In genomic region chr16:20916289-20916688, GRCh38 we compare ENCODE assay signal across 18 cellular contexts. TPM values are rescaled to one million over a fixed set of nuclear protein-coding genes. Genes with fewer than 3 reads are reported as not detected.
DNase-seq lines count a peak whose midpoint lies in the region; ATAC-seq and TF ChIP-seq lines count a peak whose summit lies in the region.
"Had no signal": no experiment of that assay in that cellular context is flagged by ENCODE, and none has a peak within 500 bp of the region (broad histone marks: within the 10 kb centered on the region; RNA-seq: fewer than 3 reads in every experiment).

No MANE protein-coding gene starts in this region.

- H3K27me3 ChIP-seq in mammary epithelial cell (ENCODE audit: insufficient read depth, low read length) (no peaks in the 10 kb centered on the region), IMR-90 (ENCODE audit: control insufficient read depth, insufficient read depth, low read length) (no peaks in the 10 kb centered on the region)

- H2AFZ ChIP-seq in mammary epithelial cell (ENCODE audit: low read depth, low read length) = no peak overlapping the region
- no peak overlapping the region for H2AFZ ChIP-seq in IMR-90 (replicated peaks; ENCODE audit: low read length, poor library complexity)

- BruUV-seq in MCF 10A (replicated peaks; lab: Mats Ljungman, UMichigan) (no TSS peak), mammary epithelial cell (replicated peaks; lab: Mats Ljungman, UMichigan) (no TSS peak), IMR-90 (replicated peaks; lab: Mats Ljungman, UMichigan) (no TSS peak)

- no peak overlapping the region for H3K56ac ChIP-seq in IMR-90 (ENCODE audit: extremely low read depth, insufficient read depth, low read length)

- no peak overlapping the region for H4K8ac ChIP-seq in IMR-90 (ENCODE audit: low read depth in 2 of 2, low read length in 2 of 2)

- no peak for TF ChIP-seq POLR2A in IMR-90 (IDR thresholded peaks at IDR 0.05; ENCODE audit: low read depth, low read length)

- CTCF ChIA-PET in MCF 10A (lab: Yijun Ruan, JAX) = interaction anchor here (3.3 kb wide), 1 partner anchor 67 kb away, joined by 15 read pairs; no protein-coding TSS in a partner anchor
- CTCF ChIA-PET in mammary epithelial cell (lab: Charles Lee; ENCODE audit: low non-redundant PET) = interaction anchor here (0.9 kb wide), 1 partner anchor 1459 kb away, joined by 14 read pairs; no protein-coding TSS in a partner anchor
- CTCF ChIA-PET in IMR-90 (lab: Yijun Ruan, JAX) = interaction anchor here (0.5 kb wide), 2 partner anchors 12 to 47 kb away, joined by 3 read pairs; no protein-coding TSS in a partner anchor

- intact Hi-C loops in MCF 10A (cut with micrococcal nuclease) = no loop called here
- intact Hi-C loops in mammary epithelial cell (cut with micrococcal nuclease) = no loop called here
- intact Hi-C loops in IMR-90 (cut with micrococcal nuclease) = no loop called here
- intact Hi-C loops in dendritic cell treated with granulocyte-macrophage colony-stimulating factor and Interleukin-4, amounts not matched to agents 40 ng/mL and 50 ng/mL, for 4 days (cut with micrococcal nuclease) = no loop called here

- no peak overlapping the region for H3K4me3 ChIP-seq in mammary epithelial cell (replicated peaks in 1 of 3; ENCODE audit: insufficient read depth in 1 of 3, low read depth in 2 of 3, low read length in 3 of 3)
- H3K4me3 ChIP-seq in IMR-90 (ENCODE audit: insufficient read depth, low read depth, low read length) = no peak overlapping the region

- H4K20me1 ChIP-seq in mammary epithelial cell (ENCODE audit: insufficient read depth, low read length) (no peaks in the 10 kb centered on the region), IMR-90 (ENCODE audit: insufficient read depth, low read length) (no peaks in the 10 kb centered on the region)

- peaks cover 0 to 12% of the 10 kb centered on the region in 2 experiments; a peak in 1 of 4 replicates for H3K79me1 ChIP-seq in IMR-90 (ENCODE audit: low read depth in 1 of 2, low read length in 2 of 2)

- no peak overlapping the region for H3K4ac ChIP-seq in IMR-90 (ENCODE audit: low read depth, low read length)

- H3K23ac ChIP-seq in IMR-90 (ENCODE audit: low read depth, low read length) = 0 out of 2 replicates have a peak overlapping the region, but pooled peaks have one; percentile 2

- peaks cover 2% of the 10 kb centered on the region for H3K79me2 ChIP-seq in mammary epithelial cell (ENCODE audit: insufficient read depth, low read length)

- H3K27me3 Mint-ChIP-seq in MCF 10A (ENCODE audit: insufficient read depth, unreplicated experiment) = no peaks in the 10 kb centered on the region
- no peaks in the 10 kb centered on the region for H3K27me3 Mint-ChIP-seq in dendritic cell treated with granulocyte-macrophage colony-stimulating factor and Interleukin-4, amounts not matched to agents 40 ng/mL and 50 ng/mL, for 4 days

- no peak overlapping the region for H3K18ac ChIP-seq in IMR-90 (ENCODE audit: low read depth, low read length)

- no peaks in the 10 kb centered on the region for H3K36me3 ChIP-seq in mammary epithelial cell (ENCODE audit: insufficient read depth, low read length)
- H3K36me3 ChIP-seq in IMR-90 (ENCODE audit: control insufficient read depth, insufficient read depth, low read length) = no peaks in the 10 kb centered on the region; the same call in 1 of the 2 replicates

- in situ Hi-C loops in mammary epithelial cell (cut with MboI; ENCODE audit: low sequenced_read_pairs in 2 of 2) (no loop called here), IMR-90 (cut with MboI; ENCODE audit: low sequenced_read_pairs) (no loop called here)

- H3K36me3 Mint-ChIP-seq in MCF 10A (ENCODE audit: insufficient read depth, unreplicated experiment) = peaks cover 9% of the 10 kb centered on the region
- peaks cover 15% of the 10 kb centered on the region for H3K36me3 Mint-ChIP-seq in dendritic cell treated with granulocyte-macrophage colony-stimulating factor and Interleukin-4, amounts not matched to agents 40 ng/mL and 50 ng/mL, for 4 days (ENCODE audit: low read depth)
- H3K36me3 Mint-ChIP-seq in stimulated activated effector memory CD8-positive, alpha-beta T cell treated with anti-CD3 and anti-CD28 coated beads, Interleukin-12 subunit alpha, Interleukin-12 subunit beta, amount 100 ng/mL, for 72 hours = peaks cover 45% of the 10 kb centered on the region

- POLR2A ChIA-PET in MCF 10A (lab: Yijun Ruan, JAX) (interaction anchor here (0.6 to 3.8 kb wide), 4 partner anchors 13 to 173 kb away, joined by 3 to 18 read pairs (median 4); partner anchors contain the start of genes ERI2 and REXO5), IMR-90 (lab: Charles Lee; ENCODE audit: unreplicated experiment) (no interaction called here)

- no peak overlapping the region for H3K9ac ChIP-seq in mammary epithelial cell (ENCODE audit: insufficient read depth, low read length)
- H3K9ac ChIP-seq in IMR-90 (ENCODE audit: low read depth, low read length) = no peak overlapping the region

- dilution Hi-C loops in mammary epithelial cell (cut with HindIII; ENCODE audit: low sequenced_read_pairs) (loop anchor here (10.0 kb wide), 1 partner anchor 51 kb away; no protein-coding TSS in a partner anchor), IMR-90 (cut with HindIII; ENCODE audit: low sequenced_read_pairs, unreplicated experiment) (no loop called here)

- H3K14ac ChIP-seq in IMR-90 (replicated peaks; ENCODE audit: low read depth, low read length) = no peak overlapping the region

- H2BK20ac ChIP-seq in IMR-90 (ENCODE audit: low read depth, low read length) = no peak overlapping the region

- 97% methylated on average over 10 of the region's 10 CpGs for WGBS in mammary epithelial cell (ENCODE audit: low coverage, missing lambda C conversion rate)
- WGBS in IMR-90 (ENCODE audit: extremely low coverage in 2 of 2, insufficient read length in 1 of 2), 2 experiments = 80% methylated on average over 4 of the region's 10 CpGs; no CpG with 5 or more reads in 1 of the 2 experiments

- H3K4me1 ChIP-seq in mammary epithelial cell (ENCODE audit: insufficient read depth, low read length) (peaks cover 25% of the 10 kb centered on the region), IMR-90 (ENCODE audit: control insufficient read depth, insufficient read depth, low read length) (peaks cover 10% of the 10 kb centered on the region)

- no peak overlapping the region for H2BK5ac ChIP-seq in IMR-90 (ENCODE audit: low read depth, low read length, poor library complexity, severe bottlenecking)

- H2BK15ac ChIP-seq in IMR-90 (ENCODE audit: low read depth, low read length) = no peak overlapping the region

- H3K9me1 ChIP-seq in IMR-90 (ENCODE audit: insufficient read depth, low read length) = peaks cover 7% of the 10 kb centered on the region

- no peak overlapping the region for H4K5ac ChIP-seq in IMR-90 (ENCODE audit: low read depth, low read length)

- H3K27ac ChIP-seq in mammary epithelial cell (ENCODE audit: insufficient read depth, low read depth, low read length) = no peak overlapping the region
- no peak overlapping the region for H3K27ac ChIP-seq in IMR-90 (ENCODE audit: insufficient read depth, low read length)

- no peak overlapping the region for H3K4me3 Mint-ChIP-seq in MCF 10A (ENCODE audit: unreplicated experiment)
- peak overlapping the region; percentile 13 for H3K4me3 Mint-ChIP-seq in dendritic cell treated with granulocyte-macrophage colony-stimulating factor and Interleukin-4, amounts not matched to agents 40 ng/mL and 50 ng/mL, for 4 days
- no peak overlapping the region for H3K4me3 Mint-ChIP-seq in stimulated activated effector memory CD8-positive, alpha-beta T cell treated with anti-CD3 and anti-CD28 coated beads, Interleukin-12 subunit alpha, Interleukin-12 subunit beta, amount 100 ng/mL, for 72 hours

- no peak overlapping the region for H3K4me2 ChIP-seq in mammary epithelial cell (ENCODE audit: insufficient read depth, low read depth, low read length)
- H3K4me2 ChIP-seq in IMR-90 (ENCODE audit: low read depth, low read length) = no peak overlapping the region

- no peaks in the 10 kb centered on the region for H3K9me3 Mint-ChIP-seq in MCF 10A (ENCODE audit: unreplicated experiment)
- H3K9me3 Mint-ChIP-seq in dendritic cell treated with granulocyte-macrophage colony-stimulating factor and Interleukin-4, amounts not matched to agents 40 ng/mL and 50 ng/mL, for 4 days = no peaks in the 10 kb centered on the region
- H3K9me3 Mint-ChIP-seq in stimulated activated effector memory CD8-positive, alpha-beta T cell treated with anti-CD3 and anti-CD28 coated beads, Interleukin-12 subunit alpha, Interleukin-12 subunit beta, amount 100 ng/mL, for 72 hours = no peaks in the 10 kb centered on the region

- ATAC-seq in IMR-90 (ENCODE audit: low read depth) = no peak
- ATAC-seq in stimulated activated effector memory CD8-positive, alpha-beta T cell treated with anti-CD3 and anti-CD28 coated beads, Interleukin-12 subunit alpha, Interleukin-12 subunit beta, amount 100 ng/mL, for 72 hours = no peak

- no peak for TF ChIP-seq RAD21 in IMR-90 (IDR thresholded peaks at IDR 0.05; ENCODE audit: low read length)

- TF ChIP-seq CTCF in MCF 10A (IDR thresholded peaks at IDR 0.05; ENCODE audit: unreplicated experiment) (no peak), mammary epithelial cell (conservative IDR thresholded peaks at IDR 0.05 in 1 of 2, IDR thresholded peaks at IDR 0.05 in 1 of 2; ENCODE audit: extremely low read depth in 1 of 2, insufficient read depth in 1 of 2, low read depth in 1 of 2, low read length in 2 of 2) (no peak), IMR-90 (conservative IDR thresholded peaks at IDR 0.05; ENCODE audit: low read depth, low read length) (no peak)

- DNase-seq in MCF 10A (ENCODE audit: unreplicated experiment) = no peak
- DNase-seq in mammary epithelial cell = no peak
- no peak for DNase-seq in IMR-90
- no peak for DNase-seq in stimulated activated effector memory CD8-positive, alpha-beta T cell treated with anti-CD3 and anti-CD28 coated beads, Interleukin-12 subunit alpha, Interleukin-12 subunit beta, amount 100 ng/mL, for 72 hours (ENCODE audit: low spot score in 2 of 2)
- DNase-seq in ecto neural progenitor cell (ENCODE audit: low spot score) = no peak
- DNase-seq in HCEC 1CT = no peak
- DNase-seq in OCI-M1 (lab: John Stamatoyannopoulos, UW) = no peak
- DNase-seq: C1 segment of cervical spinal cord, DMS 273 treated with DMSO at 0.1 percent for 48 hours, GOT3, MM.1S, NCI-H1417 treated with DMSO at 0.1 percent for 48 hours, NCI-H1930, NCI-H2171, NCI-H446, NCI-H69, SHP77 treated with DMSO at 0.1 percent for 48 hours had no signal

- H3K9me3 ChIP-seq in mammary epithelial cell (replicated peaks; ENCODE audit: insufficient read depth, low read length) (no peaks in the 10 kb centered on the region), IMR-90 (ENCODE audit: control insufficient read depth, insufficient read depth, low read length) (no peaks in the 10 kb centered on the region)

- peak overlapping the region; percentile 83 for H3K27ac Mint-ChIP-seq in MCF 10A (ENCODE audit: low read depth, unreplicated experiment)
- peak overlapping the region; percentile 79 for H3K27ac Mint-ChIP-seq in dendritic cell treated with granulocyte-macrophage colony-stimulating factor and Interleukin-4, amounts not matched to agents 40 ng/mL and 50 ng/mL, for 4 days
- H3K27ac Mint-ChIP-seq in stimulated activated effector memory CD8-positive, alpha-beta T cell treated with anti-CD3 and anti-CD28 coated beads, Interleukin-12 subunit alpha, Interleukin-12 subunit beta, amount 100 ng/mL, for 72 hours = peak overlapping the region; percentile 29

- H3K4me1 Mint-ChIP-seq in MCF 10A (ENCODE audit: insufficient read depth, unreplicated experiment) = peaks cover 29% of the 10 kb centered on the region
- peaks cover 60% of the 10 kb centered on the region for H3K4me1 Mint-ChIP-seq in dendritic cell treated with granulocyte-macrophage colony-stimulating factor and Interleukin-4, amounts not matched to agents 40 ng/mL and 50 ng/mL, for 4 days (ENCODE audit: low read depth)
- H3K4me1 Mint-ChIP-seq in stimulated activated effector memory CD8-positive, alpha-beta T cell treated with anti-CD3 and anti-CD28 coated beads, Interleukin-12 subunit alpha, Interleukin-12 subunit beta, amount 100 ng/mL, for 72 hours = peaks cover 21% of the 10 kb centered on the region

- no peak overlapping the region for H2BK120ac ChIP-seq in IMR-90 (ENCODE audit: low read depth, low read length)

- H4K91ac ChIP-seq in IMR-90 (ENCODE audit: insufficient read depth, low read depth, low read length) = no peak overlapping the region

- no peak overlapping the region for H2AK9ac ChIP-seq in IMR-90 (replicated peaks; ENCODE audit: low read depth, low read length, poor library complexity)

- H2AK5ac ChIP-seq in IMR-90 (ENCODE audit: low read depth, low read length) = no peak overlapping the region

RNA-seq across cellular contexts. Expression of gene LYRM1, which starts 15.7 kb away (rescaled TPM):
- total RNA-seq in MCF 10A (2022) (67.3 and 92.8 TPM in 2 replicates), mammary epithelial cell (10 to 100 TPM; 20.8 to 24.3 TPM), IMR-90 (2012; rRNA removed) (35.0 and 43.6 TPM in 2 replicates)
- polyA plus RNA-seq in mammary epithelial cell (25.3 TPM), IMR-90 (2012; rRNA removed) (15.8 and 19.0 TPM in 2 replicates)
- polyA minus RNA-seq in mammary epithelial cell = 10.0 TPM
- 7.2 and 10.4 TPM in 2 replicates for polyA plus RNA-seq in IMR-90 (2012; cell fraction: cytosol; rRNA removed)
- 3.3 and 13.6 TPM in 2 replicates for polyA plus RNA-seq in IMR-90 (2012; cell fraction: nucleus; rRNA removed; ENCODE audit: low replicate concordance)

RNA-seq across cellular contexts. Expression of gene DCUN1D3, which starts 16.1 kb away (rescaled TPM):
- 31.0 and 31.7 TPM in 2 replicates for total RNA-seq in MCF 10A (2022)
- total RNA-seq in mammary epithelial cell = 10 to 100 TPM; 20.2 to 25.0 TPM
- 5.4 TPM for polyA plus RNA-seq in mammary epithelial cell
- polyA minus RNA-seq in mammary epithelial cell = 10.9 TPM
- total RNA-seq in IMR-90 (2012; rRNA removed) = 42.3 and 51.7 TPM in 2 replicates
- polyA plus RNA-seq in IMR-90 (2012; rRNA removed) = 7.4 and 8.1 TPM in 2 replicates
- 2.8 and 4.2 TPM in 2 replicates for polyA plus RNA-seq in IMR-90 (2012; cell fraction: cytosol; rRNA removed)
- polyA plus RNA-seq in IMR-90 (2012; cell fraction: nucleus; rRNA removed; ENCODE audit: low replicate concordance) = 4.4 and 12.9 TPM in 2 replicates

Comparison
In these comparisons a context has a peak if more than half of its experiments do, and no peak if none do; other contexts are left out.
1. H3K27ac Mint-ChIP-seq: peak in every context shown above with its lines; median percentile 83 in MCF 10A; 79 in dendritic cell treated with granulocyte-macrophage colony-stimulating factor and Interleukin-4, amounts not matched to agents 40 ng/mL and 50 ng/mL, for 4 days; 29 in stimulated activated effector memory CD8-positive, alpha-beta T cell treated with anti-CD3 and anti-CD28 coated beads, Interleukin-12 subunit alpha, Interleukin-12 subunit beta, amount 100 ng/mL, for 72 hours.